In genomic region chr1:11908139-11909021, GRCh38 we compare ENCODE assay signal across 1 cellular context.
TF ChIP-seq lines count a peak whose summit lies in the region.

No MANE protein-coding gene starts in this region.

TF ChIP-seq in K562, 482 proteins besides CTCF, POLR2A, EP300 and RAD21 (continued from another document and continues in another):
- no peak for TF ChIP-seq ZKSCAN3 (CRISPR knock-in tag; IDR thresholded peaks at IDR 0.05)
- peak; percentile 98 for TF ChIP-seq HMBOX1 (IDR thresholded peaks at IDR 0.05)
- TF ChIP-seq ZKSCAN8 (CRISPR knock-in tag; IDR thresholded peaks at IDR 0.05): peak; percentile 82; the same call in 1 of the 2 replicates
- peak; percentile 99 for TF ChIP-seq MED1 (CRISPR knock-in tag; IDR thresholded peaks at IDR 0.05; ENCODE audit: borderline replicate concordance)
- no peak for TF ChIP-seq RBM15 (IDR thresholded peaks at IDR 0.05; ENCODE audit: insufficient read depth, low read length)
- peak; percentile 98 for TF ChIP-seq ZFPM2 (CRISPR knock-in tag; IDR thresholded peaks at IDR 0.05)
- peak; percentile 93 for TF ChIP-seq GATAD2A (IDR thresholded peaks at IDR 0.05)
- peak; percentile 75 for TF ChIP-seq PRDM10 (IDR thresholded peaks at IDR 0.05; ENCODE audit: partially characterized antibody)
- peak; percentile 100 for TF ChIP-seq ELF4 (CRISPR knock-in tag; IDR thresholded peaks at IDR 0.05)
- TF ChIP-seq HDGF (IDR thresholded peaks at IDR 0.05): no peak
- peak; percentile 85 to 99; a peak in 3 of 4 replicates for TF ChIP-seq KDM4B (IDR thresholded peaks at IDR 0.05; ENCODE audit: borderline replicate concordance in 2 of 2, low read depth in 1 of 2)
- peak in 1 of 2 experiments; percentile 100; a peak in 3 of 4 replicates for TF ChIP-seq ZNF318 (IDR thresholded peaks at IDR 0.05; ENCODE audit: borderline replicate concordance in 1 of 2, low read depth in 1 of 2)
- TF ChIP-seq, protein P1, sequence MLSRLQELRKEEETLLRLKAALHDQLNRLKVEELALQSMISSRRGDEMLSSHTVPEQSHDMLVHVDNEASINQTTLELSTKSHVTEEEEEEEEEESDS (CRISPR knock-in tag; IDR thresholded peaks at IDR 0.05): no peak
- peak; percentile 84 for TF ChIP-seq REST (CRISPR knock-in tag; IDR thresholded peaks at IDR 0.05; ENCODE audit: low read depth)
- TF ChIP-seq HNRNPL (IDR thresholded peaks at IDR 0.05; ENCODE audit: low read depth, low read length): peak; percentile 99
- TF ChIP-seq GTF2F1 (IDR thresholded peaks at IDR 0.05; ENCODE audit: low read depth, low read length): peak; percentile 76
- TF ChIP-seq TCFL5 (CRISPR knock-in tag; conservative IDR thresholded peaks at IDR 0.05): peak; percentile 92
- TF ChIP-seq, protein P2, sequence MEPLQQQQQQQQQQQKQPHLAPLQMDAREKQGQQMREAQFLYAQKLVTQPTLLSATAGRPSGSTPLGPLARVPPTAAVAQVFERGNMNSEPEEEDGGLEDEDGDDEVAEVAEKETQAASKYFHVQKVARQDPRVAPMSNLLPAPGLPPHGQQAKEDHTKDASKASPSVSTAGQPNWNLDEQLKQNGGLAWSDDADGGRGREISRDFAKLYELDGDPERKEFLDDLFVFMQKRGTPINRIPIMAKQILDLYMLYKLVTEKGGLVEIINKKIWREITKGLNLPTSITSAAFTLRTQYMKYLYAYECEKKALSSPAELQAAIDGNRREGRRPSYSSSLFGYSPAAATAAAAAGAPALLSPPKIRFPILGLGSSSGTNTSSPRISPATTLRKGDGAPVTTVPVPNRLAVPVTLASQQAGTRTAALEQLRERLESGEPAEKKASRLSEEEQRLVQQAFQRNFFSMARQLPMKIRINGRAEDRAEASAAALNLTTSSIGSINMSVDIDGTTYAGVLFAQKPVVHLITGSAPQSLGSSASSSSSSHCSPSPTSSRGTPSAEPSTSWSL (CRISPR knock-in tag; IDR thresholded peaks at IDR 0.05; ENCODE audit: borderline replicate concordance): peak; percentile 86; the same call in 1 of the 2 replicates
- no peak for TF ChIP-seq EZH2 (IDR thresholded peaks at IDR 0.05; ENCODE audit: borderline replicate concordance, low read depth, low read length)
- TF ChIP-seq RBM14 (IDR thresholded peaks at IDR 0.05; ENCODE audit: borderline replicate concordance, insufficient read depth, low read depth, low read length): no peak
- TF ChIP-seq NEUROD1 (IDR thresholded peaks at IDR 0.05; ENCODE audit: borderline replicate concordance, low read depth, low read length, partially characterized antibody): peak; percentile 6
- TF ChIP-seq HNRNPH1 (optimal IDR thresholded peaks at IDR 0.05; ENCODE audit: low read depth, low read length): no peak
- TF ChIP-seq, protein P3, sequence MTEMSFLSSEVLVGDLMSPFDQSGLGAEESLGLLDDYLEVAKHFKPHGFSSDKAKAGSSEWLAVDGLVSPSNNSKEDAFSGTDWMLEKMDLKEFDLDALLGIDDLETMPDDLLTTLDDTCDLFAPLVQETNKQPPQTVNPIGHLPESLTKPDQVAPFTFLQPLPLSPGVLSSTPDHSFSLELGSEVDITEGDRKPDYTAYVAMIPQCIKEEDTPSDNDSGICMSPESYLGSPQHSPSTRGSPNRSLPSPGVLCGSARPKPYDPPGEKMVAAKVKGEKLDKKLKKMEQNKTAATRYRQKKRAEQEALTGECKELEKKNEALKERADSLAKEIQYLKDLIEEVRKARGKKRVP (CRISPR knock-in tag; IDR thresholded peaks at IDR 0.05): peak; percentile 99
- TF ChIP-seq ELK3 (CRISPR knock-in tag; IDR thresholded peaks at IDR 0.05): peak; percentile 95
- TF ChIP-seq CXXC5 (CRISPR knock-in tag; IDR thresholded peaks at IDR 0.05): peak; percentile 77
- no peak for TF ChIP-seq SRSF7 (optimal IDR thresholded peaks at IDR 0.05; ENCODE audit: low read depth, low read length)
- TF ChIP-seq TAF15 (IDR thresholded peaks at IDR 0.05; ENCODE audit: low read depth, low read length): peak; percentile 73; the same call in 1 of the 2 replicates
- peak; percentile 80 to 99 for TF ChIP-seq SIN3A (IDR thresholded peaks at IDR 0.05; ENCODE audit: borderline replicate concordance in 2 of 2, control insufficient read depth in 1 of 2, low read depth in 2 of 2, low read length in 2 of 2)
- peak; percentile 99 for TF ChIP-seq ZNF717 (CRISPR knock-in tag; IDR thresholded peaks at IDR 0.05)
- TF ChIP-seq NONO (IDR thresholded peaks at IDR 0.05; ENCODE audit: low read depth in 2 of 2, low read length in 1 of 2): peak; percentile 76 to 95; a peak in 3 of 4 replicates
- peak; percentile 93 for TF ChIP-seq E2F3 (CRISPR knock-in tag; IDR thresholded peaks at IDR 0.05)
- TF ChIP-seq, protein P4, sequence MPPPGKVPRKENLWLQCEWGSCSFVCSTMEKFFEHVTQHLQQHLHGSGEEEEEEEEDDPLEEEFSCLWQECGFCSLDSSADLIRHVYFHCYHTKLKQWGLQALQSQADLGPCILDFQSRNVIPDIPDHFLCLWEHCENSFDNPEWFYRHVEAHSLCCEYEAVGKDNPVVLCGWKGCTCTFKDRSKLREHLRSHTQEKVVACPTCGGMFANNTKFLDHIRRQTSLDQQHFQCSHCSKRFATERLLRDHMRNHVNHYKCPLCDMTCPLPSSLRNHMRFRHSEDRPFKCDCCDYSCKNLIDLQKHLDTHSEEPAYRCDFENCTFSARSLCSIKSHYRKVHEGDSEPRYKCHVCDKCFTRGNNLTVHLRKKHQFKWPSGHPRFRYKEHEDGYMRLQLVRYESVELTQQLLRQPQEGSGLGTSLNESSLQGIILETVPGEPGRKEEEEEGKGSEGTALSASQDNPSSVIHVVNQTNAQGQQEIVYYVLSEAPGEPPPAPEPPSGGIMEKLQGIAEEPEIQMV (tag; conservative IDR thresholded peaks at IDR 0.05; ENCODE audit: low read depth): peak; percentile 4; the same call in 1 of the 2 replicates
